8 cellular contexts compared by ENCODE assay signal in genomic region chr15:31487811-31488436, GRCh38.
A peak's percentile ranks its signal among the peaks of the same experiment; 100 is the strongest.
DNase-seq lines count a peak whose midpoint lies in the region; ATAC-seq and TF ChIP-seq lines count a peak whose summit lies in the region.

No MANE protein-coding gene starts in this region.

- no peak overlapping the region for H2AFZ ChIP-seq in smooth muscle cell (ENCODE audit: low read depth)

- H3K79me2 ChIP-seq in smooth muscle cell (ENCODE audit: low read depth): no peaks in the 10 kb centered on the region

- peaks cover 8% of the 10 kb centered on the region for H3K4me1 ChIP-seq in smooth muscle cell (ENCODE audit: low read depth)

- in situ Hi-C loops in brain microvascular endothelial cell (cut with HindIII; ENCODE audit: low pct_ligation_motif_present, low sequenced_read_pairs): loop anchor here (25.0 kb wide), 1 partner anchor 276 kb away; no protein-coding TSS in a partner anchor

- H3K4me3 ChIP-seq in brain microvascular endothelial cell (ENCODE audit: low read depth, low read length): no peak overlapping the region
- no peak overlapping the region for H3K4me3 ChIP-seq in smooth muscle cell

- no peak overlapping the region for H3K4me2 ChIP-seq in smooth muscle cell

- peaks cover 3% of the 10 kb centered on the region for H3K27me3 ChIP-seq in brain microvascular endothelial cell (replicated peaks)
- peaks cover under 1% of the 10 kb centered on the region for H3K27me3 ChIP-seq in smooth muscle cell (ENCODE audit: low read depth)

- peak; percentile 14 for ATAC-seq in HG03175 (IDR thresholded peaks at IDR 0.05; ENCODE audit: unreplicated experiment)
- ATAC-seq in HG03196 (IDR thresholded peaks at IDR 0.05; ENCODE audit: unreplicated experiment): no peak
- ATAC-seq in omental fat pad (ENCODE audit: low FRiP score): no peak

- peak; percentile 29 for DNase-seq in activated naive CD4-positive, alpha-beta T cell treated with Interleukin-2 at 50 U/mL for 16 hours
- DNase-seq in activated naive CD4-positive, alpha-beta T cell (lab: John Stamatoyannopoulos, UW): no peak
- DNase-seq in brain microvascular endothelial cell (peak; percentile 40), smooth muscle cell (lab: John Stamatoyannopoulos, UW; ENCODE audit: unreplicated experiment) (no peak), HuH-7 (ENCODE audit: low spot score) (no peak), omental fat pad (ENCODE audit: low spot score) (no peak)

- no peaks in the 10 kb centered on the region for H3F3A ChIP-seq in smooth muscle cell (ENCODE audit: low read depth)

- TF ChIP-seq CTCF in brain microvascular endothelial cell (IDR thresholded peaks at IDR 0.05; ENCODE audit: low read depth, low read length, missing control alignments) (no peak), smooth muscle cell (IDR thresholded peaks at IDR 0.05; ENCODE audit: borderline replicate concordance, insufficient read depth, poor library complexity, severe bottlenecking) (no peak), omental fat pad (IDR thresholded peaks at IDR 0.05) (no peak)

- H3K9ac ChIP-seq in smooth muscle cell (ENCODE audit: low read depth): no peak overlapping the region

- 64% methylated on average over 6 of the region's 6 CpGs for WGBS in smooth muscle cell (ENCODE audit: low lambda C conversion rate)

- H3K9me3 ChIP-seq in smooth muscle cell (replicated peaks; ENCODE audit: low read depth): no peaks in the 10 kb centered on the region

- H4K20me1 ChIP-seq in smooth muscle cell (ENCODE audit: low read depth): no peaks in the 10 kb centered on the region

- H3K36me3 ChIP-seq in brain microvascular endothelial cell (replicated peaks): no peaks in the 10 kb centered on the region
- no peaks in the 10 kb centered on the region for H3K36me3 ChIP-seq in smooth muscle cell (ENCODE audit: low read depth)

- no peak overlapping the region for H3K27ac ChIP-seq in brain microvascular endothelial cell
- H3K27ac ChIP-seq in smooth muscle cell (ENCODE audit: low read depth): peak overlapping the region; percentile 37

Comparison
In these comparisons a context has a peak if more than half of its experiments do, and no peak if none do; other contexts are left out.
1. DNase-seq: peak in activated naive CD4-positive, alpha-beta T cell treated with Interleukin-2 at 50 U/mL for 16 hours (single experiment) and brain microvascular endothelial cell (single experiment); none in activated naive CD4-positive, alpha-beta T cell (0 of 4), smooth muscle cell (single experiment), HuH-7 (single experiment) and omental fat pad (single experiment).